In the genomic region with DNA sequence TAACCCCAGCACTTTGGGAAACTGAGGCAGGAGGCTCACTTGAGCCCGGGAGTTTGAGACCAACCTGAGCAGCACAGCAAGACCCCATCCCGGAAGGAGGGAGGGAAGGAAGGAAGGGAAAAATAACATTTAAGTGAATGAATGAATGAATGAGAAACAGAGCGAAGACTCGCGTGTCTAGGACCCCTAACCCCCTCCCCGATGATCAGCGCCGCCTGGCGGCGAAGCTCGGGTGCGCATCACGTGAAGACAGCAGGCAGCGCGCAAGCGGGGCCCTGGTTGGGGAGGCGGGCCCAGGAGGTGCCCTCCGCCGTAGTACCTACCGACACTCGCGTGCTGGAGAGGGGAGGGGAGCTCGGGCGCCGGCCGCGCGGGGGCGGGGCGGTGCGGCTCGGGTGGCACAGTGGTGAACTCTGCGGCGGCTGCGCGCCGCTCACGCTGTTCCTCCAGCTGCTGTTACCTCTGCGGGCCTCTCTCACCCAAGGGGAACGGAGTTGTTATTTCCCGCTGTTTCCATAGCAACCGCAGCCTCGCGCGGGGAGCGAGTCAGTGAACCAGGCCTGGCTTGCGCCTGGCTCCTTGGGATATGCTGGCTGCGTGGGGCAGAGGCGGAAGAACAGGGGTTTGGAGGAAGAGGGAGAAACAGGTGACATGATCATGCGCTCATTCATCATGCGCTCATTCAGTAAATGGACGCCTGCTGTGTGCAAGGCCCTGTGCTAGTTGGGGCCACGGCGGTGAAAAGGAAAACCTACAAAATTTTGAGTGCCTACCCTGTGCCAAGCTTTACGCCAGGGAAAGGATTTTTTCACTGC, we compare ENCODE assay signal across 1 cellular context.
A peak's percentile ranks its signal among the peaks of the same experiment; 100 is the strongest.
TF ChIP-seq lines count a peak whose summit lies in the region.

No MANE protein-coding gene starts in this region.

TF ChIP-seq in IMR-90, 13 proteins besides CTCF, POLR2A, EP300 and RAD21 (continued from another document):
- TF ChIP-seq MAZ (IDR thresholded peaks at IDR 0.05; ENCODE audit: borderline replicate concordance, low read depth, low read length) (peak; percentile 49; the same call in 1 of the 2 replicates), FOS (IDR thresholded peaks at IDR 0.05; ENCODE audit: low read depth, low read length) (no peak), BHLHE40 (IDR thresholded peaks at IDR 0.05; ENCODE audit: low read depth, low read length) (peak; percentile 91), SMC3 (IDR thresholded peaks at IDR 0.05; ENCODE audit: low read depth, low read length) (0 out of 2 replicates have a peak, but pooled peaks have one; percentile 4), RCOR1 (IDR thresholded peaks at IDR 0.05; ENCODE audit: insufficient replicate concordance, low read length) (no peak)
- TF ChIP-seq, protein P1, sequence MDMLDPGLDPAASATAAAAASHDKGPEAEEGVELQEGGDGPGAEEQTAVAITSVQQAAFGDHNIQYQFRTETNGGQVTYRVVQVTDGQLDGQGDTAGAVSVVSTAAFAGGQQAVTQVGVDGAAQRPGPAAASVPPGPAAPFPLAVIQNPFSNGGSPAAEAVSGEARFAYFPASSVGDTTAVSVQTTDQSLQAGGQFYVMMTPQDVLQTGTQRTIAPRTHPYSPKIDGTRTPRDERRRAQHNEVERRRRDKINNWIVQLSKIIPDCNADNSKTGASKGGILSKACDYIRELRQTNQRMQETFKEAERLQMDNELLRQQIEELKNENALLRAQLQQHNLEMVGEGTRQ (IDR thresholded peaks at IDR 0.05; ENCODE audit: low read depth, low read length): peak; percentile 77
